In genomic region chr1:228405979-228406265, GRCh38 we compare ENCODE assay signal across 8 cellular contexts. TPM values are rescaled to one million over a fixed set of nuclear protein-coding genes. Genes with fewer than 3 reads are reported as not detected.
A peak's percentile ranks its signal among the peaks of the same experiment; 100 is the strongest.
DNase-seq lines count a peak whose midpoint lies in the region; ATAC-seq and TF ChIP-seq lines count a peak whose summit lies in the region.

No MANE protein-coding gene starts in this region.

- no peak for TF ChIP-seq EP300 in gastroesophageal sphincter (IDR thresholded peaks at IDR 0.05)

- H3K9me3 ChIP-seq in SJSA1 (replicated peaks), result peaks cover 5% of the 10 kb centered on the region; the same call in 1 of the 2 replicates
- no peaks in the 10 kb centered on the region for H3K9me3 ChIP-seq in gastroesophageal sphincter

- TF ChIP-seq CTCF in gastroesophageal sphincter (IDR thresholded peaks at IDR 0.05), result no peak

- H3K4me3 ChIP-seq in SJSA1, result peak overlapping the region; percentile 99
- peak overlapping the region; percentile 86 to 99 for H3K4me3 ChIP-seq in gastroesophageal sphincter
- H3K4me3 ChIP-seq in skeletal muscle cell (ENCODE audit: low read depth, low read length), result peak overlapping the region; percentile 91

- H3K36me3 ChIP-seq in SJSA1 (peaks cover 33% of the 10 kb centered on the region), gastroesophageal sphincter (peaks cover 0 to 35% of the 10 kb centered on the region in 2 donors)

- H3K4me1 ChIP-seq in SJSA1 (replicated peaks), result peaks cover 15% of the 10 kb centered on the region
- H3K4me1 ChIP-seq in gastroesophageal sphincter, result peaks cover 6 to 80% (median 24%) of the 10 kb centered on the region in 3 donors

- WGBS in gastroesophageal sphincter (ENCODE audit: low coverage in 1 of 2), 2 donors, result no CpG with 5 or more reads among the region's 25 CpGs

- TF ChIP-seq POLR2A in gastroesophageal sphincter (IDR thresholded peaks at IDR 0.05), result no peak

- peak; percentile 32 for ATAC-seq in GM18517 (IDR thresholded peaks at IDR 0.05; ENCODE audit: unreplicated experiment)
- ATAC-seq in HG02642 (IDR thresholded peaks at IDR 0.05; ENCODE audit: poor library complexity, unreplicated experiment), result peak; percentile 30
- no peak for ATAC-seq in gastroesophageal sphincter
- ATAC-seq in GM19324 (IDR thresholded peaks at IDR 0.05; ENCODE audit: low FRiP score, unreplicated experiment), result no peak

- DNase-seq in SJSA1 (ENCODE audit: low read depth in 1 of 2, low spot score in 2 of 2) (no peak), skeletal muscle cell (ENCODE audit: low read depth) (no peak), NCI-H1436 treated with DMSO at 0.1 percent for 48 hours (lab: John Stamatoyannopoulos, UW) (no peak), NCI-H510A (lab: John Stamatoyannopoulos, UW) (no peak)

- no peaks in the 10 kb centered on the region for H3K27me3 ChIP-seq in SJSA1 (replicated peaks)
- H3K27me3 ChIP-seq in gastroesophageal sphincter, result no peaks in the 10 kb centered on the region

- H3K27ac ChIP-seq in SJSA1 (peak overlapping the region; percentile 67; the same call in 1 of the 2 replicates), gastroesophageal sphincter (peak overlapping the region; percentile 41 to 91 (median 88))

RNA-seq across cellular contexts. Expression of gene TRIM11, which starts 0.7 kb away (rescaled TPM):
- total RNA-seq in SJSA1 (2014; rRNA removed; shearing (Covaris generic)), result 24.3 and 31.1 TPM in 2 replicates
- 10 to 100 TPM; 16.3 to 24.6 (median 21.9) TPM for total RNA-seq in gastroesophageal sphincter

RNA-seq across cellular contexts. Expression of gene TRIM17, which starts 10.7 kb away (rescaled TPM):
- not detected in 2 replicates for total RNA-seq in SJSA1 (2014; rRNA removed; shearing (Covaris generic))
- not detected for total RNA-seq in gastroesophageal sphincter

Comparison
In these comparisons a context has a peak if more than half of its experiments do, and no peak if none do; other contexts are left out.
1. ATAC-seq: peak in GM18517 (single experiment) and HG02642 (single experiment); none in gastroesophageal sphincter (single experiment) and GM19324 (single experiment).
2. Peak in every context shown above with its lines, with median percentiles within 50 percentile points of each other: H3K4me3 ChIP-seq.